In the genomic region with DNA sequence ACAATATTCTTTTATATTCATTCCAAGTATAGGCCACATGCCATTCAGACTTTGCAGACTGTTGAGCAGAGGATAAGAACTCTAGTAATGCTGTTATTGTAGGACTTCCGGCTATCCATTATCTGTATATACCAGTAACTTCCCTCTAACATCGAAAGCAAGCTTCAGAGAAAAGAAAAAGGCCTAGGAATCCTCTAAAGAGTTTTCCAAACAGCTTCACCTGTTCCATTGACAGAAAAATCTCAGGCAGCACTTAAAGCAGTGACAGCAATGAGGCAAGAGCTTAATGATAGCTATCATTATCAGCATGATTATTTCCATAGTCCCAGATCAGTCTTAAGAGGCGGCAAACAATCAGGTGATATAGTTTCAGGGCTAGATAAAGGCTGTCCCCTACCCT, we compare ENCODE assay signal across 9 cellular contexts. TPM values are rescaled to one million over a fixed set of nuclear protein-coding genes. Genes with fewer than 3 reads are reported as not detected.
DNase-seq lines count a peak whose midpoint lies in the region; ATAC-seq lines count a peak whose summit lies in the region.
"Had no signal": no experiment of that assay in that cellular context is flagged by ENCODE, and none has a peak within 500 bp of the region (broad histone marks: within the 10 kb centered on the region; RNA-seq: fewer than 3 reads in every experiment).

No MANE protein-coding gene starts in this region.

- ATAC-seq in HG03432 (IDR thresholded peaks at IDR 0.05; ENCODE audit: unreplicated experiment), result no peak

- H3K27ac ChIP-seq in epithelial cell of prostate, result peak overlapping the region; percentile 86
- H3K27ac ChIP-seq in skeletal muscle tissue (ENCODE audit: low read depth, low read length), result peak overlapping the region; percentile 94

- peaks cover 4 to 8% (median 7%) of the 10 kb centered on the region in 3 donors for H3K4me1 ChIP-seq in skeletal muscle tissue (ENCODE audit: control insufficient read depth in 3 of 3, insufficient read depth in 3 of 3, low read length in 3 of 3)

- peaks cover 0 to 15% (median 0%) of the 10 kb centered on the region in 3 donors for H3K27me3 ChIP-seq in skeletal muscle tissue (ENCODE audit: control insufficient read depth in 3 of 3, insufficient read depth in 3 of 3, low read length in 3 of 3)

- no peak overlapping the region for H3K9ac ChIP-seq in skeletal muscle tissue (ENCODE audit: low read depth in 1 of 3, low read length in 3 of 3)

- peak overlapping the region in 1 of 3 donors; percentile 15 for H3K4me3 ChIP-seq in skeletal muscle tissue (ENCODE audit: low read length in 3 of 3)

- no peaks in the 10 kb centered on the region for H3K9me3 ChIP-seq in skeletal muscle tissue (ENCODE audit: control insufficient read depth in 3 of 3, low read length in 3 of 3)

- H3K36me3 ChIP-seq in skeletal muscle tissue (ENCODE audit: control insufficient read depth in 3 of 3, insufficient read depth in 3 of 3, low read length in 3 of 3), result no peaks in the 10 kb centered on the region

- DNase-seq in DMS53 (lab: John Stamatoyannopoulos, UW) (peak; percentile 24), DMS53 treated with DMSO at 0.1 percent for 48 hours (lab: John Stamatoyannopoulos, UW; ENCODE audit: unreplicated experiment) (no peak), OCI-M2 (lab: John Stamatoyannopoulos, UW; ENCODE audit: unreplicated experiment) (peak; percentile 5), epithelial cell of prostate (ENCODE audit: low read depth, low spot score) (no peak), NCI-H748 (lab: John Stamatoyannopoulos, UW; ENCODE audit: unreplicated experiment) (no peak), NCI-H69 (lab: John Stamatoyannopoulos, UW) (no peak)
- DNase-seq: SW 1271 had no signal

RNA-seq across cellular contexts. Expression of a gene that starts 1.8 kb away (rescaled TPM):
- 4.7 TPM for total RNA-seq in skeletal muscle tissue

Comparison
In these comparisons a context has a peak if more than half of its experiments do, and no peak if none do; other contexts are left out.
1. DNase-seq: peak in DMS53 (single experiment) and OCI-M2 (single experiment); none in DMS53 treated with DMSO at 0.1 percent for 48 hours (single experiment), epithelial cell of prostate (single experiment), NCI-H748 (single experiment) and NCI-H69 (single experiment).